Comparison of ENCODE assay signal across 1 cellular context in the genomic region with DNA sequence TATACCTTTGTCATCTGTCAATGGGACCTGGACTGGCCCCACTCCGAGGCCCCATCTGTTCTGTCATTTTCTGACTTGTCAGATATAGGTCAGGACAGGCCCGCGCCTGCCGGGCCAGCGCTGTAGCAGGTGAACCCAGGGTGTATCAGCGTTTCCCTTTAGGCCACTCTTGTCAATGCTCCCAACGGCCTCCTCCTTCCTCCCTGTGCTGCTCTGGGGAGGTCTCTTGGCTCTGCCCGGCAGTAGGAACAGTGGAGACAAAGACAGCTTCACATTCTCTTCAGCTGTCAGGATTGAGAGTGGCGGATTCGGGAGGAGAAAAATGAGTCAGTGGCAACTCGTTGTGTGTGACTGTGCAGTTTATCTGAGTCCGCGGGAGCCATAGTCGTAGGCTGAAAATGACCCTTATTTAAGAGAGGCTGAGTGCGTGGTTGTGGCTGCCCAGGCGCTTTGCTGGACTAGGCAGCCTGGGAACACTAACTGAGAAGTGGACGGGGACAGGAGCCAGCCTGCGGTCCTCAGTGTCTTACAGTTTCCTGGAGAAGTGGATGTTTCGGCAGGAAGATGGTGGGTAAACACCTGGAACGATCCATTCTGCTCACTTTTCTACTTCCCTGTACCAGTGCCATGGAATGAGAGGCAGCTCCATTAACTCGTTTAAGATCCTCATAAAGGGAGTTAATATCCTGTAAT.
TF ChIP-seq lines count a peak whose summit lies in the region.

No MANE protein-coding gene starts in this region.

TF ChIP-seq in K562, 482 proteins besides CTCF, POLR2A, EP300 and RAD21 (continued from another document):
- no peak for TF ChIP-seq PBX2 (CRISPR knock-in tag; IDR thresholded peaks at IDR 0.05; ENCODE audit: low read depth)
- TF ChIP-seq PBX2 (tag; conservative IDR thresholded peaks at IDR 0.05; ENCODE audit: low read depth): peak; percentile 58; the same call in 1 of the 2 replicates
- peak; percentile 91 for TF ChIP-seq MAFG (tag; conservative IDR thresholded peaks at IDR 0.05)
- no peak for TF ChIP-seq EHMT2 (IDR thresholded peaks at IDR 0.05)
- TF ChIP-seq NRF1 (conservative IDR thresholded peaks at IDR 0.05 in 1 of 2, IDR thresholded peaks at IDR 0.05 in 1 of 2): 0 out of 4 replicates have a peak, but pooled peaks of 1 of the 2 experiments have one; percentile 29
- TF ChIP-seq SMAD4 (CRISPR knock-in tag; conservative IDR thresholded peaks at IDR 0.05): 0 out of 2 replicates have a peak, but pooled peaks have one; percentile 19
- peak; percentile 71 for TF ChIP-seq NFE2 (IDR thresholded peaks at IDR 0.05; ENCODE audit: low read depth)
